8 cellular contexts compared by ENCODE assay signal in genomic region chr21:42164064-42164789, GRCh38. TPM values are rescaled to one million over a fixed set of nuclear protein-coding genes. Genes with fewer than 3 reads are reported as not detected.
DNase-seq lines count a peak whose midpoint lies in the region; ATAC-seq, FAIRE-seq and TF ChIP-seq lines count a peak whose summit lies in the region.

No MANE protein-coding gene starts in this region.

- H3K4me3 ChIP-seq in HEK293 (ENCODE audit: low read depth, low read length) (no peak overlapping the region), K562 (no peak overlapping the region), kidney (ENCODE audit: low read length in 2 of 2) (no peak overlapping the region)

- no peaks in the 10 kb centered on the region for H3K79me2 ChIP-seq in K562 (ENCODE audit: control insufficient read depth, insufficient read depth, low read length)

- peaks cover 0 to 6% (median 0%) of the 10 kb centered on the region in 7 donors for H3K9me3 Mint-ChIP-seq in CD14-positive monocyte

- H3K9ac ChIP-seq in K562 (ENCODE audit: insufficient read depth in 1 of 2, low read depth in 2 of 2, low read length in 2 of 2), result no peak overlapping the region
- no peak overlapping the region for H3K9ac ChIP-seq in kidney (ENCODE audit: low read length in 2 of 2)

- no peaks in the 10 kb centered on the region for H3K9me1 ChIP-seq in K562 (ENCODE audit: control insufficient read depth, insufficient read depth, low read length)

- DNase-seq in CD14-positive monocyte (ENCODE audit: low spot score), result peak; percentile 72
- DNase-seq in T-helper 1 cell, result peak in 3 of 5 donors; percentile 35 to 64 (median 39)
- DNase-seq in K562 (ENCODE audit: extremely low read depth in 1 of 4, low spot score in 3 of 4), result peak in 3 of 4 experiments; percentile 41 to 54 (median 53)
- DNase-seq in kidney, result peak; percentile 78
- DNase-seq in stimulated activated CD4-positive, alpha-beta T cell treated with anti-CD3 and anti-CD28 coated beads, Interleukin-4, amount 100 ng/mL, for 1 hour, result peak; percentile 54

- in situ Hi-C loops in K562 (cut with MboI), result no loop called here

- H3K4me3 Mint-ChIP-seq in CD14-positive monocyte, result peak overlapping the region in 1 of 2 donors; percentile 48

- peak overlapping the region in 2 of 7 donors; percentile 60 to 80 for H3K27ac Mint-ChIP-seq in CD14-positive monocyte

- H3K36me3 Mint-ChIP-seq in CD14-positive monocyte, result no peaks in the 10 kb centered on the region

- TF ChIP-seq CTCF in CD14-positive monocyte (IDR thresholded peaks at IDR 0.05), result peak; percentile 73
- TF ChIP-seq CTCF in HEK293 (tag by site-specific recombination; IDR thresholded peaks at IDR 0.05), result peak; percentile 72; the same call in 1 of the 2 replicates
- peak; percentile 70 to 79 (median 71) for TF ChIP-seq CTCF in K562 (IDR thresholded peaks at IDR 0.05 in 2 of 3, conservative IDR thresholded peaks at IDR 0.05 in 1 of 3; ENCODE audit: insufficient read depth in 2 of 3, low read depth in 1 of 3, low read length in 3 of 3)
- peak; percentile 54 for TF ChIP-seq CTCF in kidney (IDR thresholded peaks at IDR 0.05; ENCODE audit: borderline replicate concordance, extremely low read depth, insufficient read depth)

- WGBS in K562 (ENCODE audit: insufficient coverage, low coverage, missing lambda C conversion rate), result 3% methylated on average over 7 of the region's 7 CpGs

- H3K27me3 ChIP-seq in K562 (ENCODE audit: control insufficient read depth in 2 of 2, insufficient read depth in 2 of 2, low read length in 2 of 2), result peaks cover 6 to 13% of the 10 kb centered on the region in 2 experiments; a peak in 3 of 5 replicates

- H3K27ac ChIP-seq in HEK293 (ENCODE audit: extremely low read depth, low read depth, low read length), result no peak overlapping the region
- no peak overlapping the region for H3K27ac ChIP-seq in K562 (ENCODE audit: extremely low read depth, low read depth, low read length)
- H3K27ac ChIP-seq in kidney (ENCODE audit: low read depth in 2 of 2, low read length in 2 of 2), result no peak overlapping the region

- no peak for TF ChIP-seq EP300 in K562 (IDR thresholded peaks at IDR 0.05; ENCODE audit: low read length)

- no peak overlapping the region for H2AFZ ChIP-seq in K562 (ENCODE audit: low read depth, low read length)

- peak; percentile 80 for FAIRE-seq in K562 (lab: Jason Lieb, UNC)
- FAIRE-seq in kidney (lab: Jason Lieb, UNC), result no peak

- H3K4me1 ChIP-seq in HEK293 (ENCODE audit: control insufficient read depth, insufficient read depth, low read length), result no peaks in the 10 kb centered on the region
- no peaks in the 10 kb centered on the region for H3K4me1 ChIP-seq in K562 (replicated peaks in 1 of 2; ENCODE audit: control insufficient read depth in 2 of 2, insufficient read depth in 2 of 2, low read length in 2 of 2)
- no peaks in the 10 kb centered on the region for H3K4me1 ChIP-seq in kidney (ENCODE audit: control insufficient read depth in 1 of 2, insufficient read depth in 1 of 2, low read depth in 1 of 2, low read length in 2 of 2)

- peak; percentile 87 to 92 for TF ChIP-seq RAD21 in K562 (CRISPR knock-in tag; conservative IDR thresholded peaks at IDR 0.05 in 1 of 2, IDR thresholded peaks at IDR 0.05 in 1 of 2)

- no peak overlapping the region for H3K4me2 ChIP-seq in K562 (ENCODE audit: insufficient read depth, low read length)

- no peaks in the 10 kb centered on the region for H3K36me3 ChIP-seq in HEK293 (ENCODE audit: control insufficient read depth in 2 of 2, insufficient read depth in 1 of 2, low read length in 2 of 2)
- no peaks in the 10 kb centered on the region for H3K36me3 ChIP-seq in K562 (ENCODE audit: control insufficient read depth, insufficient read depth, low read length)
- H3K36me3 ChIP-seq in kidney (ENCODE audit: control insufficient read depth in 1 of 2, insufficient read depth in 2 of 2, low read length in 2 of 2), result no peaks in the 10 kb centered on the region

- POLR2A ChIA-PET in HEK293 (lab: Yijun Ruan, JAX) (no interaction called here), K562 (lab: Yijun Ruan, JAX) (interaction anchor here (0.8 kb wide), 1 partner anchor 14 kb away, joined by 3 read pairs; no protein-coding TSS in a partner anchor)

- intact Hi-C loops in CD14-positive monocyte (cut with micrococcal nuclease) (loop anchor here (2.0 to 5.0 kb wide), 4 partner anchors 58 to 283 kb away; no protein-coding TSS in a partner anchor), K562 (cut with micrococcal nuclease) (loop anchor here (1.0 kb wide), 1 partner anchor 94 kb away; no protein-coding TSS in a partner anchor), kidney (cut with DNase I) (no loop called here)

- TF ChIP-seq POLR2A in K562 (conservative IDR thresholded peaks at IDR 0.05), result no peak

- H3K27me3 Mint-ChIP-seq in CD14-positive monocyte (ENCODE audit: low read depth in 3 of 3), result peaks cover 5 to 11% (median 8%) of the 10 kb centered on the region in 3 donors

- no peaks in the 10 kb centered on the region for H4K20me1 ChIP-seq in K562 (replicated peaks; ENCODE audit: control insufficient read depth, insufficient read depth, low read length)

- CTCF ChIA-PET in HEK293 (lab: Yijun Ruan, JAX), result interaction anchor here (0.5 to 1.7 kb wide), 20 partner anchors 12 to 420 kb away, joined by 3 to 11 read pairs (median 3); no protein-coding TSS in a partner anchor
- CTCF ChIA-PET in K562 (lab: Yijun Ruan, JAX; ENCODE audit: low intra/inter-chr PET ratio), result interaction anchor here (1.0 kb wide), 1 partner anchor 97 kb away, joined by 3 read pairs; no protein-coding TSS in a partner anchor

- ATAC-seq in K562 (peak; percentile 97), HG03342 (IDR thresholded peaks at IDR 0.05; ENCODE audit: unreplicated experiment) (no peak), HG02588 (IDR thresholded peaks at IDR 0.05; ENCODE audit: unreplicated experiment) (no peak)

- BruUV-seq in K562 (replicated peaks; lab: Mats Ljungman, UMichigan), result no TSS peak

- peaks cover 12% of the 10 kb centered on the region for H3K4me1 Mint-ChIP-seq in CD14-positive monocyte

- no peaks in the 10 kb centered on the region for H3K9me3 ChIP-seq in HEK293 (ENCODE audit: control insufficient read depth, insufficient read depth, low read depth, low read length)
- H3K9me3 ChIP-seq in K562 (replicated peaks; ENCODE audit: control insufficient read depth, insufficient read depth, low read depth, low read length), result no peaks in the 10 kb centered on the region
- H3K9me3 ChIP-seq in kidney (ENCODE audit: control insufficient read depth in 1 of 2, low read length in 2 of 2), result no peaks in the 10 kb centered on the region

TF ChIP-seq in HEK293, 187 proteins besides CTCF, POLR2A, EP300 and RAD21 (continues in another document):
- TF ChIP-seq AEBP2 (tag by site-specific recombination; IDR thresholded peaks at IDR 0.05; ENCODE audit: borderline replicate concordance), result no peak

TF ChIP-seq in K562, 482 proteins besides CTCF, POLR2A, EP300 and RAD21 (continues in another document):
- TF ChIP-seq PBX2 (CRISPR knock-in tag; IDR thresholded peaks at IDR 0.05; ENCODE audit: low read depth) (no peak), PBX2 (tag; conservative IDR thresholded peaks at IDR 0.05; ENCODE audit: low read depth) (0 out of 2 replicates have a peak, but pooled peaks have one; percentile 30), GATAD2A (IDR thresholded peaks at IDR 0.05) (no peak), HNRNPLL (IDR thresholded peaks at IDR 0.05; ENCODE audit: low read depth, low read length, poor library complexity, severe bottlenecking) (no peak)

RNA-seq across cellular contexts. Expression of gene ABCG1, which starts 54.7 kb away (rescaled TPM):
- 1 to 10 TPM; 3.5 to 5.2 TPM for polyA plus RNA-seq in CD14-positive monocyte
- total RNA-seq in K562 (2011; cell fraction: chromatin; rRNA removed; ENCODE audit: low replicate concordance), result not detected in 2 replicates
- total RNA-seq in K562 (2011; cell fraction: nucleolus; rRNA removed), result not detected in 2 replicates
- total RNA-seq in K562 (2011; cell fraction: nucleoplasm; rRNA removed), result not detected in 2 replicates
- 0.12 TPM in 1 of 2 replicates, not detected in the other for total RNA-seq in K562 (2014; rRNA removed)
- total RNA-seq in K562 (2014; rRNA removed; fragmentation: Illumina TruSeq; extraction: Trizol), result not detected in 2 replicates
- total RNA-seq in K562 (2015; rRNA removed; fragmentation: Illumina TruSeq; extraction: Trizol), result 0.04 and 0.08 TPM in 2 replicates
- total RNA-seq in K562 (2021), result 0.07 and 0.09 TPM in 2 replicates
- polyA plus RNA-seq in K562 (2011; rRNA removed), result not detected in 2 replicates
- not detected in 2 replicates for polyA plus RNA-seq in K562 (2011; cell fraction: cytosol; rRNA removed)
- not detected in 2 replicates for polyA plus RNA-seq in K562 (2011; cell fraction: nucleus; rRNA removed)
- 0.07 TPM in 1 of 2 replicates, not detected in the other for polyA plus RNA-seq in K562 (2012)
- polyA plus RNA-seq in K562 (2014; fragmentation: Illumina TruSeq; extraction: Trizol), result not detected in 2 replicates
- not detected for polyA plus RNA-seq in K562 (2014; fragmentation: Nextera tagmentation; extraction: Ambion mirVana)
- polyA plus RNA-seq in K562 (2014; rRNA removed), result not detected in 2 replicates
- not detected in 2 replicates for polyA minus RNA-seq in K562 (2011; rRNA and poly(A)+ RNA removed)
- polyA minus RNA-seq in K562 (2011; cell fraction: cytosol; rRNA and poly(A)+ RNA removed), result not detected in 2 replicates
- polyA minus RNA-seq in K562 (2011; cell fraction: nucleus; rRNA and poly(A)+ RNA removed), result not detected in 2 replicates
- total RNA-seq in kidney, result 27.6 TPM
- polyA plus RNA-seq in kidney (ENCODE audit: insufficient read depth, low read depth, low replicate concordance), result 5.6 TPM
